Comparison of ENCODE assay signal across 8 cellular contexts in genomic region chr18:61554117-61554776, GRCh38.
DNase-seq lines count a peak whose midpoint lies in the region; ATAC-seq lines count a peak whose summit lies in the region.

No MANE protein-coding gene starts in this region.

- intact Hi-C loops in Right ventricle myocardium superior (cut with DNase I): loop anchor here (5.0 kb wide), 1 partner anchor 578 kb away; no protein-coding TSS in a partner anchor

- DNase-seq in activated CD8-positive, alpha-beta memory T cell treated with anti-CD3 and anti-CD28 coated beads, Interleukin-2, amount 50 U/mL, for 48 hours: peak; percentile 55
- DNase-seq in Right ventricle myocardium superior (peak; percentile 44), cerebellar nuclear complex (lab: John Stamatoyannopoulos, UW) (no peak), NCI-H2171 (lab: John Stamatoyannopoulos, UW) (no peak)
- DNase-seq in stimulated activated CD4-positive, alpha-beta T cell treated with anti-CD3 and anti-CD28 coated beads, Interleukin-4, amount 100 ng/mL, for 1 hour: peak; percentile 13

- ATAC-seq in HG02973 (IDR thresholded peaks at IDR 0.05; ENCODE audit: unreplicated experiment) (peak; percentile 64), Right ventricle myocardium superior (ENCODE audit: poor library complexity) (peak; percentile 66), GM18868 (IDR thresholded peaks at IDR 0.05; ENCODE audit: unreplicated experiment) (no peak), HG03342 (IDR thresholded peaks at IDR 0.05; ENCODE audit: unreplicated experiment) (no peak)

Comparison
In these comparisons a context has a peak if more than half of its experiments do, and no peak if none do; other contexts are left out.
1. ATAC-seq: peak in HG02973 (single experiment) and Right ventricle myocardium superior (single experiment); none in GM18868 (single experiment) and HG03342 (single experiment).
2. DNase-seq: peak in activated CD8-positive, alpha-beta memory T cell treated with anti-CD3 and anti-CD28 coated beads, Interleukin-2, amount 50 U/mL, for 48 hours (single experiment), Right ventricle myocardium superior (single experiment) and stimulated activated CD4-positive, alpha-beta T cell treated with anti-CD3 and anti-CD28 coated beads, Interleukin-4, amount 100 ng/mL, for 1 hour (single experiment); none in cerebellar nuclear complex (0 of 2) and NCI-H2171 (single experiment).